1 cellular context compared by ENCODE assay signal in genomic region chr3:133733226-133733625, GRCh38.
TF ChIP-seq lines count a peak whose summit lies in the region.

No MANE protein-coding gene starts in this region.

TF ChIP-seq in HepG2, 621 proteins besides CTCF, POLR2A, EP300 and RAD21 (continued from another document and continues in another):
- TF ChIP-seq, protein P1, sequence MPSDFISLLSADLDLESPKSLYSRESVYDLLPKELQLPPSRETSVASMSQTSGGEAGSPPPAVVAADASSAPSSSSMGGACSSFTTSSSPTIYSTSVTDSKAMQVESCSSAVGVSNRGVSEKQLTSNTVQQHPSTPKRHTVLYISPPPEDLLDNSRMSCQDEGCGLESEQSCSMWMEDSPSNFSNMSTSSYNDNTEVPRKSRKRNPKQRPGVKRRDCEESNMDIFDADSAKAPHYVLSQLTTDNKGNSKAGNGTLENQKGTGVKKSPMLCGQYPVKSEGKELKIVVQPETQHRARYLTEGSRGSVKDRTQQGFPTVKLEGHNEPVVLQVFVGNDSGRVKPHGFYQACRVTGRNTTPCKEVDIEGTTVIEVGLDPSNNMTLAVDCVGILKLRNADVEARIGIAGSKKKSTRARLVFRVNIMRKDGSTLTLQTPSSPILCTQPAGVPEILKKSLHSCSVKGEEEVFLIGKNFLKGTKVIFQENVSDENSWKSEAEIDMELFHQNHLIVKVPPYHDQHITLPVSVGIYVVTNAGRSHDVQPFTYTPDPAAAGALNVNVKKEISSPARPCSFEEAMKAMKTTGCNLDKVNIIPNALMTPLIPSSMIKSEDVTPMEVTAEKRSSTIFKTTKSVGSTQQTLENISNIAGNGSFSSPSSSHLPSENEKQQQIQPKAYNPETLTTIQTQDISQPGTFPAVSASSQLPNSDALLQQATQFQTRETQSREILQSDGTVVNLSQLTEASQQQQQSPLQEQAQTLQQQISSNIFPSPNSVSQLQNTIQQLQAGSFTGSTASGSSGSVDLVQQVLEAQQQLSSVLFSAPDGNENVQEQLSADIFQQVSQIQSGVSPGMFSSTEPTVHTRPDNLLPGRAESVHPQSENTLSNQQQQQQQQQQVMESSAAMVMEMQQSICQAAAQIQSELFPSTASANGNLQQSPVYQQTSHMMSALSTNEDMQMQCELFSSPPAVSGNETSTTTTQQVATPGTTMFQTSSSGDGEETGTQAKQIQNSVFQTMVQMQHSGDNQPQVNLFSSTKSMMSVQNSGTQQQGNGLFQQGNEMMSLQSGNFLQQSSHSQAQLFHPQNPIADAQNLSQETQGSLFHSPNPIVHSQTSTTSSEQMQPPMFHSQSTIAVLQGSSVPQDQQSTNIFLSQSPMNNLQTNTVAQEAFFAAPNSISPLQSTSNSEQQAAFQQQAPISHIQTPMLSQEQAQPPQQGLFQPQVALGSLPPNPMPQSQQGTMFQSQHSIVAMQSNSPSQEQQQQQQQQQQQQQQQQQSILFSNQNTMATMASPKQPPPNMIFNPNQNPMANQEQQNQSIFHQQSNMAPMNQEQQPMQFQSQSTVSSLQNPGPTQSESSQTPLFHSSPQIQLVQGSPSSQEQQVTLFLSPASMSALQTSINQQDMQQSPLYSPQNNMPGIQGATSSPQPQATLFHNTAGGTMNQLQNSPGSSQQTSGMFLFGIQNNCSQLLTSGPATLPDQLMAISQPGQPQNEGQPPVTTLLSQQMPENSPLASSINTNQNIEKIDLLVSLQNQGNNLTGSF (CRISPR knock-in tag; IDR thresholded peaks at IDR 0.05), result no peak
- TF ChIP-seq AKNA (CRISPR knock-in tag; IDR thresholded peaks at IDR 0.05; ENCODE audit: borderline replicate concordance) (no peak), ZFP62 (CRISPR knock-in tag; IDR thresholded peaks at IDR 0.05) (no peak), PBX3 (CRISPR knock-in tag; IDR thresholded peaks at IDR 0.05; ENCODE audit: borderline replicate concordance) (no peak), ZNF33B (CRISPR knock-in tag; IDR thresholded peaks at IDR 0.05) (no peak), ZMAT3 (CRISPR knock-in tag; conservative IDR thresholded peaks at IDR 0.05) (no peak; the same call in 1 of the 2 replicates), NFIC (IDR thresholded peaks at IDR 0.05; ENCODE audit: low read length) (peak; percentile 74), FOSL2 (CRISPR knock-in tag; IDR thresholded peaks at IDR 0.05) (peak; percentile 64), KMT2A (CRISPR knock-in tag; IDR thresholded peaks at IDR 0.05) (no peak), NFE2L1 (CRISPR knock-in tag; IDR thresholded peaks at IDR 0.05; ENCODE audit: borderline replicate concordance) (no peak), NBN (conservative IDR thresholded peaks at IDR 0.05) (no peak), PHF20 (CRISPR knock-in tag; IDR thresholded peaks at IDR 0.05) (no peak), BRF2 (CRISPR knock-in tag; IDR thresholded peaks at IDR 0.05) (no peak), ZNF143 (CRISPR knock-in tag; IDR thresholded peaks at IDR 0.05) (peak; percentile 84), ZFX (CRISPR knock-in tag; IDR thresholded peaks at IDR 0.05; ENCODE audit: low read depth) (peak; percentile 54; the same call in 1 of the 2 replicates), PHF8 (CRISPR knock-in tag; IDR thresholded peaks at IDR 0.05) (no peak), PAX8 (CRISPR knock-in tag; IDR thresholded peaks at IDR 0.05; ENCODE audit: borderline replicate concordance) (0 out of 2 replicates have a peak, but pooled peaks have one; percentile 46), GFI1 (CRISPR knock-in tag; IDR thresholded peaks at IDR 0.05; ENCODE audit: borderline replicate concordance) (peak; percentile 65; the same call in 1 of the 2 replicates), ZNF780A (CRISPR knock-in tag; IDR thresholded peaks at IDR 0.05) (no peak), ZNF326 (CRISPR knock-in tag; IDR thresholded peaks at IDR 0.05; ENCODE audit: borderline replicate concordance) (no peak), SETDB1 (CRISPR knock-in tag; IDR thresholded peaks at IDR 0.05; ENCODE audit: borderline replicate concordance) (no peak), MTERF4 (CRISPR knock-in tag; IDR thresholded peaks at IDR 0.05) (0 out of 2 replicates have a peak, but pooled peaks have one; percentile 55), ZBTB34 (CRISPR knock-in tag; IDR thresholded peaks at IDR 0.05) (peak; percentile 68), PAF1 (CRISPR knock-in tag; IDR thresholded peaks at IDR 0.05) (no peak), RBFOX2 (IDR thresholded peaks at IDR 0.05; ENCODE audit: low read depth, low read length) (no peak), ZNF251 (CRISPR knock-in tag; IDR thresholded peaks at IDR 0.05) (no peak), JARID2 (CRISPR knock-in tag; IDR thresholded peaks at IDR 0.05; ENCODE audit: insufficient replicate concordance) (no peak), ZNF30 (CRISPR knock-in tag; IDR thresholded peaks at IDR 0.05) (no peak), TCF12 (IDR thresholded peaks at IDR 0.05) (no peak), TCF12 (CRISPR knock-in tag; IDR thresholded peaks at IDR 0.05) (0 out of 2 replicates have a peak, but pooled peaks have one; percentile 47), ZC3H4 (CRISPR knock-in tag; IDR thresholded peaks at IDR 0.05; ENCODE audit: borderline replicate concordance) (no peak), JUN (CRISPR knock-in tag; IDR thresholded peaks at IDR 0.05) (peak; percentile 16; the same call in 1 of the 2 replicates), MEIS1 (CRISPR knock-in tag; IDR thresholded peaks at IDR 0.05; ENCODE audit: borderline replicate concordance) (peak; percentile 96), SNAI1 (CRISPR knock-in tag; IDR thresholded peaks at IDR 0.05; ENCODE audit: borderline replicate concordance) (no peak)
- TF ChIP-seq, protein P2, sequence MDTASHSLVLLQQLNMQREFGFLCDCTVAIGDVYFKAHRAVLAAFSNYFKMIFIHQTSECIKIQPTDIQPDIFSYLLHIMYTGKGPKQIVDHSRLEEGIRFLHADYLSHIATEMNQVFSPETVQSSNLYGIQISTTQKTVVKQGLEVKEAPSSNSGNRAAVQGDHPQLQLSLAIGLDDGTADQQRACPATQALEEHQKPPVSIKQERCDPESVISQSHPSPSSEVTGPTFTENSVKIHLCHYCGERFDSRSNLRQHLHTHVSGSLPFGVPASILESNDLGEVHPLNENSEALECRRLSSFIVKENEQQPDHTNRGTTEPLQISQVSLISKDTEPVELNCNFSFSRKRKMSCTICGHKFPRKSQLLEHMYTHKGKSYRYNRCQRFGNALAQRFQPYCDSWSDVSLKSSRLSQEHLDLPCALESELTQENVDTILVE (CRISPR knock-in tag; IDR thresholded peaks at IDR 0.05), result peak; percentile 37; the same call in 1 of the 2 replicates
- TF ChIP-seq, protein P3, sequence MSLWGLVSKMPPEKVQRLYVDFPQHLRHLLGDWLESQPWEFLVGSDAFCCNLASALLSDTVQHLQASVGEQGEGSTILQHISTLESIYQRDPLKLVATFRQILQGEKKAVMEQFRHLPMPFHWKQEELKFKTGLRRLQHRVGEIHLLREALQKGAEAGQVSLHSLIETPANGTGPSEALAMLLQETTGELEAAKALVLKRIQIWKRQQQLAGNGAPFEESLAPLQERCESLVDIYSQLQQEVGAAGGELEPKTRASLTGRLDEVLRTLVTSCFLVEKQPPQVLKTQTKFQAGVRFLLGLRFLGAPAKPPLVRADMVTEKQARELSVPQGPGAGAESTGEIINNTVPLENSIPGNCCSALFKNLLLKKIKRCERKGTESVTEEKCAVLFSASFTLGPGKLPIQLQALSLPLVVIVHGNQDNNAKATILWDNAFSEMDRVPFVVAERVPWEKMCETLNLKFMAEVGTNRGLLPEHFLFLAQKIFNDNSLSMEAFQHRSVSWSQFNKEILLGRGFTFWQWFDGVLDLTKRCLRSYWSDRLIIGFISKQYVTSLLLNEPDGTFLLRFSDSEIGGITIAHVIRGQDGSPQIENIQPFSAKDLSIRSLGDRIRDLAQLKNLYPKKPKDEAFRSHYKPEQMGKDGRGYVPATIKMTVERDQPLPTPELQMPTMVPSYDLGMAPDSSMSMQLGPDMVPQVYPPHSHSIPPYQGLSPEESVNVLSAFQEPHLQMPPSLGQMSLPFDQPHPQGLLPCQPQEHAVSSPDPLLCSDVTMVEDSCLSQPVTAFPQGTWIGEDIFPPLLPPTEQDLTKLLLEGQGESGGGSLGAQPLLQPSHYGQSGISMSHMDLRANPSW (CRISPR knock-in tag; IDR thresholded peaks at IDR 0.05; ENCODE audit: borderline replicate concordance), result no peak
- TF ChIP-seq, protein P4, sequence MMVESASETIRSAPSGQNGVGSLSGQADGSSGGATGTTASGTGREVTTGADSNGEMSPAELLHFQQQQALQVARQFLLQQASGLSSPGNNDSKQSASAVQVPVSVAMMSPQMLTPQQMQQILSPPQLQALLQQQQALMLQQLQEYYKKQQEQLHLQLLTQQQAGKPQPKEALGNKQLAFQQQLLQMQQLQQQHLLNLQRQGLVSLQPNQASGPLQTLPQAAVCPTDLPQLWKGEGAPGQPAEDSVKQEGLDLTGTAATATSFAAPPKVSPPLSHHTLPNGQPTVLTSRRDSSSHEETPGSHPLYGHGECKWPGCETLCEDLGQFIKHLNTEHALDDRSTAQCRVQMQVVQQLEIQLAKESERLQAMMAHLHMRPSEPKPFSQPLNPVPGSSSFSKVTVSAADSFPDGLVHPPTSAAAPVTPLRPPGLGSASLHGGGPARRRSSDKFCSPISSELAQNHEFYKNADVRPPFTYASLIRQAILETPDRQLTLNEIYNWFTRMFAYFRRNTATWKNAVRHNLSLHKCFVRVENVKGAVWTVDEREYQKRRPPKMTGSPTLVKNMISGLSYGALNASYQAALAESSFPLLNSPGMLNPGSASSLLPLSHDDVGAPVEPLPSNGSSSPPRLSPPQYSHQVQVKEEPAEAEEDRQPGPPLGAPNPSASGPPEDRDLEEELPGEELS (CRISPR knock-in tag; IDR thresholded peaks at IDR 0.05), result peak; percentile 83
- TF ChIP-seq, protein P5, sequence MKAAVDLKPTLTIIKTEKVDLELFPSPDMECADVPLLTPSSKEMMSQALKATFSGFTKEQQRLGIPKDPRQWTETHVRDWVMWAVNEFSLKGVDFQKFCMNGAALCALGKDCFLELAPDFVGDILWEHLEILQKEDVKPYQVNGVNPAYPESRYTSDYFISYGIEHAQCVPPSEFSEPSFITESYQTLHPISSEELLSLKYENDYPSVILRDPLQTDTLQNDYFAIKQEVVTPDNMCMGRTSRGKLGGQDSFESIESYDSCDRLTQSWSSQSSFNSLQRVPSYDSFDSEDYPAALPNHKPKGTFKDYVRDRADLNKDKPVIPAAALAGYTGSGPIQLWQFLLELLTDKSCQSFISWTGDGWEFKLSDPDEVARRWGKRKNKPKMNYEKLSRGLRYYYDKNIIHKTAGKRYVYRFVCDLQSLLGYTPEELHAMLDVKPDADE (CRISPR knock-in tag; IDR thresholded peaks at IDR 0.05), result no peak
